13 cellular contexts compared by ENCODE assay signal in the genomic region with DNA sequence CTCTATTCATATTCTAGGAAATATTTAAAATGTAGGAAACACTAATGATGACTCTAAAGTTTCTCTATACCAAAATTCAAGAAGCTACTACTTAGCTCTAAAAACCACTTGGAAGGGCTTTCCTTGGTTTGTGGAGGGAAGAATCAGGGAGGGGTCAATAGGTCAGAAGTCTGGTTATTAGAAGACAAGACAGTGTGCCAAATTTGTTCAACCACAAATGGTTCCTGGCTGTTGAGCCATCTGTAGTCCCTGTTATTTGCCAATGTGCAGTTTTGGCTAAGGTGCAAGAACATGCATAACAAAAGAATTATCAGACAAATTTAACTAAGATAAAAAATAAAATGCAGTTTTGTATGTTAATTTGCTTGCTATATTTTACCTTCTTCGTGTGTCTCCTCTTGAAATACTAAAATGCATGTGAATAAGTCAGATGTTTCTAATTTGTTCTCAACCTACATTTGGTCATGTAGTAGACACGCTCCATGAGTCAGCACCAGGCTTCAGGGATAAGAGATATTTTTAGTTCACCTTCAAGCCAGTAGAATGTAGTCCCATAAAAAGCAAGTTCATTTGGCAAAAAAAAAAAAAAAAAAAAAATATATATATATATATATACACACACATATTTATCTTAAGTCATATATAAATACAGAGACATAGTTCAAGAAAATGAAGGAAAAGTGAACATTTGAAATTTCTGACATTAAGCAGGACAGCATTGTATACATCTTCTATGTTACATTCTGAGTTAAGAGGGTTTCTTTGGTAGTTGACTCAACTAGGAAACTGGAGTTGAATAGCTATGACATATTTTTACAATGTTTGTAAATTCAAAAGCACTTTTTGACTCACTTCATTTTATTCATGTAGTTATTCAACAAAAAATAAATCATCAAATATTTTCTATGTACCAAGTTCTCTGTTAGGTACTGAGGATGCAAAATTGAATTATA.
A peak's percentile ranks its signal among the peaks of the same experiment; 100 is the strongest.
DNase-seq lines count a peak whose midpoint lies in the region; ATAC-seq and TF ChIP-seq lines count a peak whose summit lies in the region.
"Had no signal": no experiment of that assay in that cellular context is flagged by ENCODE, and none has a peak within 500 bp of the region (broad histone marks: within the 10 kb centered on the region; RNA-seq: fewer than 3 reads in every experiment).

No MANE protein-coding gene starts in this region.

- no peaks in the 10 kb centered on the region for H3K9me3 Mint-ChIP-seq in stimulated activated effector memory CD8-positive, alpha-beta T cell treated with anti-CD3 and anti-CD28 coated beads, Interleukin-12 subunit alpha, Interleukin-12 subunit beta, amount 100 ng/mL, for 72 hours
- H3K9me3 Mint-ChIP-seq: activated CD4-positive, alpha-beta memory T cell treated with anti-CD3 and anti-CD28 coated beads for 36 hours; CD8-positive, alpha-beta T cell had no signal

- H4K20me1 ChIP-seq in SK-N-SH (ENCODE audit: insufficient read depth) = no peaks in the 10 kb centered on the region
- H4K20me1 ChIP-seq in fibroblast of lung (ENCODE audit: control insufficient read depth, extremely low read depth, insufficient read depth, low read length) = no peaks in the 10 kb centered on the region

- H3K27ac ChIP-seq in SK-N-SH (ENCODE audit: low read depth in 2 of 2, low read length in 1 of 2) = peak overlapping the region in 1 of 2 experiments; percentile 22; a peak in 1 of 4 replicates
- no peak overlapping the region for H3K27ac ChIP-seq in fibroblast of lung (ENCODE audit: insufficient read depth, low read length)
- H3K27ac ChIP-seq: adrenal gland, left lung had no signal

- no peak overlapping the region for H3K4me2 ChIP-seq in SK-N-SH
- no peak overlapping the region for H3K4me2 ChIP-seq in fibroblast of lung (ENCODE audit: extremely low read depth, insufficient read depth, low read length)

- peak; percentile 34 for DNase-seq in GM04504 (ENCODE audit: low read depth)
- DNase-seq in SK-N-SH = no peak
- DNase-seq in fibroblast of lung (ENCODE audit: low read depth in 2 of 2) = peak; percentile 1 to 83
- no peak for DNase-seq in stimulated activated effector memory CD8-positive, alpha-beta T cell treated with anti-CD3 and anti-CD28 coated beads, Interleukin-12 subunit alpha, Interleukin-12 subunit beta, amount 100 ng/mL, for 72 hours (ENCODE audit: low spot score in 2 of 2)
- DNase-seq in activated CD4-positive, alpha-beta T cell treated with anti-CD3 and anti-CD28 coated beads, Interleukin-2, amount 50 U/mL, for 48 hours = no peak
- no peak for DNase-seq in HK-2 (ENCODE audit: unreplicated experiment)
- DNase-seq in NOMO-1 treated with dmso at 0.1 percent for 144 hours (lab: John Stamatoyannopoulos, UW; ENCODE audit: unreplicated experiment) = no peak
- DNase-seq: activated CD4-positive, alpha-beta memory T cell treated with anti-CD3 and anti-CD28 coated beads for 36 hours; adrenal gland; CD8-positive, alpha-beta T cell; cortex of kidney; left lung; NCI-H2107 had no signal

- peak; percentile 81 for ATAC-seq in stimulated activated effector memory CD8-positive, alpha-beta T cell treated with anti-CD3 and anti-CD28 coated beads, Interleukin-12 subunit alpha, Interleukin-12 subunit beta, amount 100 ng/mL, for 72 hours
- ATAC-seq: CD8-positive, alpha-beta T cell; left lung had no signal

- no peak for TF ChIP-seq EP300 in SK-N-SH (IDR thresholded peaks at IDR 0.05; ENCODE audit: borderline replicate concordance in 1 of 2, low read depth in 1 of 2, low read length in 1 of 2)

- POLR2A ChIA-PET in SK-N-SH (lab: Yijun Ruan, JAX) = no interaction called here

- H3K4me3 ChIP-seq in SK-N-SH (ENCODE audit: low read depth in 2 of 2, low read length in 1 of 2) (no peak overlapping the region), fibroblast of lung (replicated peaks in 1 of 4; ENCODE audit: control extremely low read depth in 1 of 4, insufficient read depth in 1 of 4, low read depth in 3 of 4, low read length in 4 of 4) (no peak overlapping the region)
- H3K4me3 ChIP-seq: adrenal gland, left lung had no signal

- TF ChIP-seq RAD21 in SK-N-SH (IDR thresholded peaks at IDR 0.05; ENCODE audit: low read length) = no peak

- no peak overlapping the region for H3K9ac ChIP-seq in SK-N-SH
- H3K9ac ChIP-seq in fibroblast of lung (ENCODE audit: insufficient read depth, low read length) = no peak overlapping the region

- H3K4me3 Mint-ChIP-seq in stimulated activated effector memory CD8-positive, alpha-beta T cell treated with anti-CD3 and anti-CD28 coated beads, Interleukin-12 subunit alpha, Interleukin-12 subunit beta, amount 100 ng/mL, for 72 hours = no peak overlapping the region
- H3K4me3 Mint-ChIP-seq: activated CD4-positive, alpha-beta memory T cell treated with anti-CD3 and anti-CD28 coated beads for 36 hours; CD8-positive, alpha-beta T cell had no signal

- H3F3A ChIP-seq in SK-N-SH (replicated peaks; ENCODE audit: insufficient read depth) = peaks cover 5% of the 10 kb centered on the region

- CTCF ChIA-PET in SK-N-SH (lab: Yijun Ruan, JAX) = no interaction called here

- 12% methylated on average over 2 of the region's 2 CpGs for WGBS in SK-N-SH (ENCODE audit: low lambda C conversion rate)

- H3K79me2 ChIP-seq in SK-N-SH (ENCODE audit: insufficient read depth) = no peaks in the 10 kb centered on the region
- H3K79me2 ChIP-seq in fibroblast of lung (ENCODE audit: control insufficient read depth, insufficient read depth, low read length) = no peaks in the 10 kb centered on the region

- TF ChIP-seq CTCF in SK-N-SH (IDR thresholded peaks at IDR 0.05) (no peak), fibroblast of lung (conservative IDR thresholded peaks at IDR 0.05 in 1 of 2, IDR thresholded peaks at IDR 0.05 in 1 of 2; ENCODE audit: low read depth in 1 of 2, low read length in 2 of 2) (no peak)

- H2AFZ ChIP-seq in SK-N-SH (ENCODE audit: low read depth) (no peak overlapping the region), fibroblast of lung (ENCODE audit: low read length) (no peak overlapping the region)

- H3K9me2 ChIP-seq in SK-N-SH = no peaks in the 10 kb centered on the region; the same call in 1 of the 2 replicates

- H3K27ac Mint-ChIP-seq in stimulated activated effector memory CD8-positive, alpha-beta T cell treated with anti-CD3 and anti-CD28 coated beads, Interleukin-12 subunit alpha, Interleukin-12 subunit beta, amount 100 ng/mL, for 72 hours = no peak overlapping the region
- H3K27ac Mint-ChIP-seq: activated CD4-positive, alpha-beta memory T cell treated with anti-CD3 and anti-CD28 coated beads for 36 hours; CD8-positive, alpha-beta T cell had no signal

- no peaks in the 10 kb centered on the region for H3K4me1 Mint-ChIP-seq in stimulated activated effector memory CD8-positive, alpha-beta T cell treated with anti-CD3 and anti-CD28 coated beads, Interleukin-12 subunit alpha, Interleukin-12 subunit beta, amount 100 ng/mL, for 72 hours

- no peaks in the 10 kb centered on the region for H3K9me3 ChIP-seq in SK-N-SH
- no peaks in the 10 kb centered on the region for H3K9me3 ChIP-seq in fibroblast of lung (ENCODE audit: control insufficient read depth, insufficient read depth, low read depth, low read length)
- H3K9me3 ChIP-seq: adrenal gland, left lung had no signal

- no peaks in the 10 kb centered on the region for H3K27me3 ChIP-seq in SK-N-SH (ENCODE audit: insufficient read depth)
- H3K27me3 ChIP-seq in fibroblast of lung (ENCODE audit: control insufficient read depth, insufficient read depth, low read length) = no peaks in the 10 kb centered on the region
- H3K27me3 ChIP-seq: adrenal gland, left lung had no signal

- H3K36me3 ChIP-seq in SK-N-SH (replicated peaks in 1 of 2; ENCODE audit: control insufficient read depth in 1 of 2, insufficient read depth in 2 of 2, low read length in 1 of 2) (no peaks in the 10 kb centered on the region), fibroblast of lung (ENCODE audit: control insufficient read depth, insufficient read depth, low read length) (no peaks in the 10 kb centered on the region)
- H3K36me3 ChIP-seq: adrenal gland, left lung had no signal

- no peaks in the 10 kb centered on the region; a peak in 1 of 4 replicates for H3K4me1 ChIP-seq in SK-N-SH (ENCODE audit: control insufficient read depth in 1 of 2, insufficient read depth in 2 of 2, low read depth in 1 of 2, low read length in 1 of 2)
- H3K4me1 ChIP-seq in fibroblast of lung (ENCODE audit: control insufficient read depth, extremely low read depth, insufficient read depth, low read length) = no peaks in the 10 kb centered on the region
- H3K4me1 ChIP-seq: adrenal gland, left lung had no signal

- no peaks in the 10 kb centered on the region for H3K36me3 Mint-ChIP-seq in stimulated activated effector memory CD8-positive, alpha-beta T cell treated with anti-CD3 and anti-CD28 coated beads, Interleukin-12 subunit alpha, Interleukin-12 subunit beta, amount 100 ng/mL, for 72 hours
- H3K36me3 Mint-ChIP-seq: activated CD4-positive, alpha-beta memory T cell treated with anti-CD3 and anti-CD28 coated beads for 36 hours; CD8-positive, alpha-beta T cell had no signal

TF ChIP-seq in SK-N-SH, 30 proteins besides CTCF, POLR2A, EP300 and RAD21 (continues in another document):
- no peak for TF ChIP-seq MXI1 (IDR thresholded peaks at IDR 0.05; ENCODE audit: low read depth, low read length)
- no peak for TF ChIP-seq IRF3 (IDR thresholded peaks at IDR 0.05; ENCODE audit: low read depth, low read length)

Comparison
In these comparisons a context has a peak if more than half of its experiments do, and no peak if none do; other contexts are left out.
1. DNase-seq: peak in GM04504 (single experiment) and fibroblast of lung (2 of 2); none in SK-N-SH (single experiment), stimulated activated effector memory CD8-positive, alpha-beta T cell treated with anti-CD3 and anti-CD28 coated beads, Interleukin-12 subunit alpha, Interleukin-12 subunit beta, amount 100 ng/mL, for 72 hours (0 of 2), activated CD4-positive, alpha-beta T cell treated with anti-CD3 and anti-CD28 coated beads, Interleukin-2, amount 50 U/mL, for 48 hours (0 of 2), HK-2 (single experiment) and NOMO-1 treated with dmso at 0.1 percent for 144 hours (single experiment).